Comparison of ENCODE assay signal across 1 cellular context in the genomic region with DNA sequence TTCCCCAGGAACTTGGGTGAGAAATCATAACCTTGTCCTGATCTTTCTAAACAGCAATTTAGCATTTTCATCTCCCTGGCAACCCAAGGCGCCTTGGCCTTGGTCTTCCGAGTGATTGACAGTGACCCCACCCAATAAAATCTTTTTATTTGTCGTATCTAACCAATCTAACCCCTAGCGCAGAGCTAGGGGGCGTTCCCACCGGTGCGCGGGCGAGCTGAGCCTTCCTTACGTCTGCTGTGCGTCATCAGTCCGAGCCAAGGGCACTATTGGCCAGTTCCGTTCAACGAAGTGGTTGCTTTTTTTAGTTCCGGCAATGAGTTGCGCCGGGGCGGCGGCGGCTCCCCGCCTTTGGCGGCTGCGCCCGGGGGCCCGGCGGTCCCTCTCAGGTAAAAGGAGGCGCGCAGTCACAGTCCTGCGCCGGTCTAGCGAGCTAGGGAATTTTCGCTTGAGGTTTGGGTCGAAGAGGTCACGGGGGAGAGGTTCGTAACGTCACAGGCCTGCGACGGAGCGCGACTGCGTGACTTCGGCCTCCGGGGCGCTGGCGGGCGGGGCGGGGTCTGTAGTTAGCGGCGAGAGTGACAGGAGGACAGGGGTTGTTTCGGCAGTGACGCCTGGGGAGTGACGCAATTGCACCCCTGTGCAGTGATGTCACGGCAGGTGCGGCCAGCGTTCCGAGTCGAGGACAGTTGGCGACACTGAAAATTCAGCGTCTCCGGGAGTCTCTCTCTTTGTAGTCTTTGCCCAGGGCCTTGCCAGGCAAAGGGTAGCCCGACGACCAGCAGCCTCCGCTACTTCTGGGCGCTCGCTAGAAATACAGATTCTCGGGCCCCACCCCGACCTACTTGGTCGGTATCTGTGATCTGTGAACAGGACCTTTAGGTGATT.
TF ChIP-seq lines count a peak whose summit lies in the region.

Gene COQ7 (plus strand): TSS at position 266 of the 888 bp plus-strand sequence. CDS start 51 bp downstream, at position 317.

TF ChIP-seq in GM23338, 12 proteins besides CTCF, POLR2A, EP300 and RAD21:
- TF ChIP-seq, protein P1, sequence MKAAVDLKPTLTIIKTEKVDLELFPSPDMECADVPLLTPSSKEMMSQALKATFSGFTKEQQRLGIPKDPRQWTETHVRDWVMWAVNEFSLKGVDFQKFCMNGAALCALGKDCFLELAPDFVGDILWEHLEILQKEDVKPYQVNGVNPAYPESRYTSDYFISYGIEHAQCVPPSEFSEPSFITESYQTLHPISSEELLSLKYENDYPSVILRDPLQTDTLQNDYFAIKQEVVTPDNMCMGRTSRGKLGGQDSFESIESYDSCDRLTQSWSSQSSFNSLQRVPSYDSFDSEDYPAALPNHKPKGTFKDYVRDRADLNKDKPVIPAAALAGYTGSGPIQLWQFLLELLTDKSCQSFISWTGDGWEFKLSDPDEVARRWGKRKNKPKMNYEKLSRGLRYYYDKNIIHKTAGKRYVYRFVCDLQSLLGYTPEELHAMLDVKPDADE (IDR thresholded peaks at IDR 0.05) = no peak
- TF ChIP-seq CREB1 (CRISPR knock-in tag; IDR thresholded peaks at IDR 0.05; ENCODE audit: low read depth) = peak; percentile 95
- no peak for TF ChIP-seq STAT1 (IDR thresholded peaks at IDR 0.05; ENCODE audit: unreplicated experiment)
- TF ChIP-seq POLR2AphosphoS5 (IDR thresholded peaks at IDR 0.05; ENCODE audit: low read depth) = peak; percentile 40; the same call in 1 of the 2 replicates
- no peak for TF ChIP-seq ZNF331 (CRISPR knock-in tag; IDR thresholded peaks at IDR 0.05; ENCODE audit: low read depth)
- TF ChIP-seq ZNF114 (CRISPR knock-in tag; IDR thresholded peaks at IDR 0.05) = no peak
